Comparison of ENCODE assay signal across 1 cellular context in genomic region chr6:82247634-82248232, GRCh38.
TF ChIP-seq lines count a peak whose summit lies in the region.

Gene IBTK (minus strand): TSS chr6:82247744. CDS start chr6:82240486, 7,258 bp downstream.

TF ChIP-seq in HepG2, 621 proteins besides CTCF, POLR2A, EP300 and RAD21 (continued from another document and continues in another):
- TF ChIP-seq HNF1A (IDR thresholded peaks at IDR 0.05; ENCODE audit: low read depth) (no peak), HNF1A (CRISPR knock-in tag; IDR thresholded peaks at IDR 0.05; ENCODE audit: borderline replicate concordance) (no peak; the same call in 1 of the 2 replicates), NCOA5 (CRISPR knock-in tag; IDR thresholded peaks at IDR 0.05) (no peak), DZIP1 (CRISPR knock-in tag; IDR thresholded peaks at IDR 0.05) (peak; percentile 24; the same call in 1 of the 2 replicates), ZNF629 (CRISPR knock-in tag; conservative IDR thresholded peaks at IDR 0.05) (no peak), KLF13 (CRISPR knock-in tag; IDR thresholded peaks at IDR 0.05) (no peak), CEBPZ (IDR thresholded peaks at IDR 0.05; ENCODE audit: low read length) (no peak), ZNF251 (CRISPR knock-in tag; IDR thresholded peaks at IDR 0.05) (no peak), U2AF2 (IDR thresholded peaks at IDR 0.05; ENCODE audit: low read depth, low read length) (no peak), ARID2 (CRISPR knock-in tag; IDR thresholded peaks at IDR 0.05; ENCODE audit: borderline replicate concordance) (peak; percentile 63; the same call in 1 of the 2 replicates), ZSCAN25 (CRISPR knock-in tag; IDR thresholded peaks at IDR 0.05) (peak; percentile 54), SNAPC2 (CRISPR knock-in tag; IDR thresholded peaks at IDR 0.05) (0 out of 2 replicates have a peak, but pooled peaks have one; percentile 63), RFX5 (IDR thresholded peaks at IDR 0.05; ENCODE audit: low read depth, low read length) (no peak), PAXIP1 (CRISPR knock-in tag; conservative IDR thresholded peaks at IDR 0.05) (no peak), HNRNPUL1 (IDR thresholded peaks at IDR 0.05; ENCODE audit: low read depth, low read length) (no peak), THAP8 (CRISPR knock-in tag; IDR thresholded peaks at IDR 0.05; ENCODE audit: borderline replicate concordance) (no peak), NFE2 (CRISPR knock-in tag; IDR thresholded peaks at IDR 0.05) (no peak), ZNF513 (CRISPR knock-in tag; conservative IDR thresholded peaks at IDR 0.05) (no peak), KLF16 (CRISPR knock-in tag; IDR thresholded peaks at IDR 0.05) (no peak), MAFF (IDR thresholded peaks at IDR 0.05; ENCODE audit: low read depth, low read length) (0 out of 2 replicates have a peak, but pooled peaks have one; percentile 32), ZNF652 (CRISPR knock-in tag; IDR thresholded peaks at IDR 0.05; ENCODE audit: borderline replicate concordance, low read depth) (no peak), RERE (CRISPR knock-in tag; IDR thresholded peaks at IDR 0.05; ENCODE audit: low read depth) (no peak), ZFY (CRISPR knock-in tag; IDR thresholded peaks at IDR 0.05) (peak; percentile 89), KAT7 (CRISPR knock-in tag; IDR thresholded peaks at IDR 0.05; ENCODE audit: borderline replicate concordance) (0 out of 2 replicates have a peak, but pooled peaks have one; percentile 24), LCORL (IDR thresholded peaks at IDR 0.05) (no peak), LCORL (CRISPR knock-in tag; IDR thresholded peaks at IDR 0.05) (peak; percentile 42; the same call in 1 of the 2 replicates), STAT6 (CRISPR knock-in tag; IDR thresholded peaks at IDR 0.05; ENCODE audit: borderline replicate concordance) (peak; percentile 53; the same call in 1 of the 2 replicates), CREM (IDR thresholded peaks at IDR 0.05) (peak; percentile 75), CREM (CRISPR knock-in tag; IDR thresholded peaks at IDR 0.05) (no peak), ZNF350 (CRISPR knock-in tag; IDR thresholded peaks at IDR 0.05; ENCODE audit: borderline replicate concordance, low read depth) (peak; percentile 58; the same call in 1 of the 2 replicates), MED1 (CRISPR knock-in tag; IDR thresholded peaks at IDR 0.05) (0 out of 2 replicates have a peak, but pooled peaks have one; percentile 18)
